Comparison of ENCODE assay signal across 9 cellular contexts in genomic region chr12:92462049-92462448, GRCh38.
DNase-seq lines count a peak whose midpoint lies in the region; ATAC-seq and TF ChIP-seq lines count a peak whose summit lies in the region.
"Had no signal": no experiment of that assay in that cellular context is flagged by ENCODE, and none has a peak within 500 bp of the region (broad histone marks: within the 10 kb centered on the region; RNA-seq: fewer than 3 reads in every experiment).

No MANE protein-coding gene starts in this region.

- ATAC-seq in activated T-cell treated with anti-CD3 and anti-CD28 coated beads, Interleukin-2, amount 50 U/mL, for 72 hours (replicated peaks in 1 of 2) = peak; percentile 43 to 61
- peak; percentile 65 for ATAC-seq in HG03139 (IDR thresholded peaks at IDR 0.05; ENCODE audit: unreplicated experiment)

- H3K79me2 ChIP-seq in smooth muscle cell (ENCODE audit: low read depth) = no peaks in the 10 kb centered on the region

- TF ChIP-seq CTCF in smooth muscle cell (IDR thresholded peaks at IDR 0.05; ENCODE audit: borderline replicate concordance, insufficient read depth, poor library complexity, severe bottlenecking) (no peak), progenitor cell of endocrine pancreas (IDR thresholded peaks at IDR 0.05; ENCODE audit: unreplicated experiment) (no peak)

- H3K27ac ChIP-seq in smooth muscle cell (ENCODE audit: low read depth) = no peak overlapping the region
- H3K27ac ChIP-seq: C4-2B had no signal

- no peaks in the 10 kb centered on the region for H3K36me3 ChIP-seq in smooth muscle cell (ENCODE audit: low read depth)

- peak overlapping the region; percentile 25 for H3K4me2 ChIP-seq in smooth muscle cell

- no peaks in the 10 kb centered on the region for H3F3A ChIP-seq in smooth muscle cell (ENCODE audit: low read depth)

- no peaks in the 10 kb centered on the region for H3K9me3 ChIP-seq in smooth muscle cell (replicated peaks; ENCODE audit: low read depth)

- H2AFZ ChIP-seq in smooth muscle cell (ENCODE audit: low read depth) = no peak overlapping the region

- no peaks in the 10 kb centered on the region for H3K27me3 Mint-ChIP-seq in activated T-cell treated with anti-CD3 and anti-CD28 coated beads, Interleukin-2, amount 50 U/mL, for 72 hours (ENCODE audit: low read depth)
- no peaks in the 10 kb centered on the region for H3K27me3 Mint-ChIP-seq in T-helper 2 cell treated with Interferon-gamma antibody and Interleukin-4, amounts not matched to agents 5 μg/mL and 100 μg/mL, for 36 hours (ENCODE audit: low read depth)
- H3K27me3 Mint-ChIP-seq in progenitor cell of endocrine pancreas = no peaks in the 10 kb centered on the region

- H3K4me1 Mint-ChIP-seq in activated T-cell treated with anti-CD3 and anti-CD28 coated beads, Interleukin-2, amount 50 U/mL, for 72 hours (ENCODE audit: low read depth) = peaks cover 22% of the 10 kb centered on the region
- peaks cover 28% of the 10 kb centered on the region for H3K4me1 Mint-ChIP-seq in T-helper 2 cell treated with Interferon-gamma antibody and Interleukin-4, amounts not matched to agents 5 μg/mL and 100 μg/mL, for 36 hours (ENCODE audit: low read depth)
- H3K4me1 Mint-ChIP-seq in progenitor cell of endocrine pancreas (ENCODE audit: low read depth) = peaks cover 31% of the 10 kb centered on the region

- DNase-seq in activated T-cell treated with anti-CD3 and anti-CD28 coated beads, Interleukin-2, amount 50 U/mL, for 72 hours = no peak
- DNase-seq in activated T-cell treated with anti-CD3 and anti-CD28 coated beads, Interleukin-2, amount 50 U/mL, for 1 hour = no peak
- no peak for DNase-seq in T-helper 2 cell treated with Interferon-gamma antibody and Interleukin-4, amounts not matched to agents 5 μg/mL and 100 μg/mL, for 36 hours (ENCODE audit: low spot score)
- DNase-seq in smooth muscle cell (lab: John Stamatoyannopoulos, UW; ENCODE audit: unreplicated experiment) (no peak), COR-L47 (lab: John Stamatoyannopoulos, UW) (no peak), progenitor cell of endocrine pancreas (ENCODE audit: low spot score, unreplicated experiment) (no peak), NCI-H1436 treated with DMSO at 0.1 percent for 48 hours (lab: John Stamatoyannopoulos, UW) (no peak)

- no peak overlapping the region for H3K4me3 ChIP-seq in smooth muscle cell

- H3K27me3 ChIP-seq in smooth muscle cell (ENCODE audit: low read depth) = no peaks in the 10 kb centered on the region

- H3K9ac ChIP-seq in smooth muscle cell (ENCODE audit: low read depth) = no peak overlapping the region

- no peaks in the 10 kb centered on the region for H4K20me1 ChIP-seq in smooth muscle cell (ENCODE audit: low read depth)

- H3K27ac Mint-ChIP-seq in activated T-cell treated with anti-CD3 and anti-CD28 coated beads, Interleukin-2, amount 50 U/mL, for 72 hours = no peak overlapping the region
- peak overlapping the region; percentile 70 for H3K27ac Mint-ChIP-seq in T-helper 2 cell treated with Interferon-gamma antibody and Interleukin-4, amounts not matched to agents 5 μg/mL and 100 μg/mL, for 36 hours
- H3K27ac Mint-ChIP-seq in progenitor cell of endocrine pancreas = no peak overlapping the region

- H3K36me3 Mint-ChIP-seq in activated T-cell treated with anti-CD3 and anti-CD28 coated beads, Interleukin-2, amount 50 U/mL, for 72 hours (ENCODE audit: insufficient read depth in 2 of 2) = peaks cover 0 to 1% of the 10 kb centered on the region in 2 donors
- H3K36me3 Mint-ChIP-seq in T-helper 2 cell treated with Interferon-gamma antibody and Interleukin-4, amounts not matched to agents 5 μg/mL and 100 μg/mL, for 36 hours (ENCODE audit: low read depth) = peaks cover 4% of the 10 kb centered on the region
- peaks cover 1% of the 10 kb centered on the region for H3K36me3 Mint-ChIP-seq in progenitor cell of endocrine pancreas (ENCODE audit: insufficient read depth)

- peaks cover 4 to 5% of the 10 kb centered on the region in 2 donors for H3K9me3 Mint-ChIP-seq in activated T-cell treated with anti-CD3 and anti-CD28 coated beads, Interleukin-2, amount 50 U/mL, for 72 hours
- H3K9me3 Mint-ChIP-seq in T-helper 2 cell treated with Interferon-gamma antibody and Interleukin-4, amounts not matched to agents 5 μg/mL and 100 μg/mL, for 36 hours = peaks cover 3% of the 10 kb centered on the region
- peaks cover 7% of the 10 kb centered on the region for H3K9me3 Mint-ChIP-seq in progenitor cell of endocrine pancreas (ENCODE audit: low read depth)

- H3K4me1 ChIP-seq in smooth muscle cell (ENCODE audit: low read depth) = peaks cover 34% of the 10 kb centered on the region

- 6% methylated on average over 3 of the region's 3 CpGs for WGBS in smooth muscle cell (ENCODE audit: low lambda C conversion rate)

- no peak overlapping the region for H3K4me3 Mint-ChIP-seq in activated T-cell treated with anti-CD3 and anti-CD28 coated beads, Interleukin-2, amount 50 U/mL, for 72 hours
- no peak overlapping the region for H3K4me3 Mint-ChIP-seq in T-helper 2 cell treated with Interferon-gamma antibody and Interleukin-4, amounts not matched to agents 5 μg/mL and 100 μg/mL, for 36 hours
- no peak overlapping the region for H3K4me3 Mint-ChIP-seq in progenitor cell of endocrine pancreas (ENCODE audit: low read depth)
